13 cellular contexts compared by ENCODE assay signal in genomic region chr5:131355972-131356528, GRCh38.
DNase-seq lines count a peak whose midpoint lies in the region; ATAC-seq and TF ChIP-seq lines count a peak whose summit lies in the region.
"Had no signal": no experiment of that assay in that cellular context is flagged by ENCODE, and none has a peak within 500 bp of the region (broad histone marks: within the 10 kb centered on the region; RNA-seq: fewer than 3 reads in every experiment).

No MANE protein-coding gene starts in this region.

- peak overlapping the region; percentile 21 for H3K4me2 ChIP-seq in OCI-LY3 (ENCODE audit: low read length)

- no peaks in the 10 kb centered on the region for H3K9me3 Mint-ChIP-seq in CD14-positive monocyte

- H3K36me3 Mint-ChIP-seq in CD14-positive monocyte: peaks cover 24 to 29% of the 10 kb centered on the region in 2 donors

- no peak overlapping the region for H3K4me3 Mint-ChIP-seq in CD14-positive monocyte

- H3K36me3 ChIP-seq in OCI-LY3 (replicated peaks; ENCODE audit: low read depth, low read length) (peaks cover 11% of the 10 kb centered on the region), psoas muscle (ENCODE audit: insufficient read depth in 1 of 2, low read depth in 1 of 2) (peaks cover 4 to 12% of the 10 kb centered on the region in 2 donors)

- peaks cover 100% of the 10 kb centered on the region for H3K79me2 ChIP-seq in OCI-LY3 (ENCODE audit: low read length)

- TF ChIP-seq CTCF in CD14-positive monocyte (IDR thresholded peaks at IDR 0.05): no peak
- no peak for TF ChIP-seq CTCF in OCI-LY3 (IDR thresholded peaks at IDR 0.05; ENCODE audit: low read depth, low read length)
- no peak for TF ChIP-seq CTCF in fibroblast of pulmonary artery (IDR thresholded peaks at IDR 0.05; ENCODE audit: low read length, missing control alignments)
- no peak for TF ChIP-seq CTCF in psoas muscle (IDR thresholded peaks at IDR 0.05)
- no peak for TF ChIP-seq CTCF in GM13976 (IDR thresholded peaks at IDR 0.05; ENCODE audit: borderline replicate concordance, control extremely low read depth, extremely low read depth, insufficient read depth, missing control alignments)

- intact Hi-C loops in CD14-positive monocyte (cut with micrococcal nuclease) (no loop called here), psoas muscle (cut with DNase I) (no loop called here)

- H3K4me1 Mint-ChIP-seq in CD14-positive monocyte: peaks cover 32% of the 10 kb centered on the region

- DNase-seq in CD14-positive monocyte (ENCODE audit: low spot score) (no peak), fibroblast of pulmonary artery (ENCODE audit: low read depth) (peak; percentile 41), globus pallidus (ENCODE audit: low spot score) (no peak), psoas muscle (no peak), retina (no peak), GM13976 (ENCODE audit: low spot score) (no peak)
- DNase-seq: activated CD4-positive, CD25-positive, alpha-beta regulatory T cell treated with anti-CD3 and anti-CD28 coated beads, Interleukin-2, amount 50 U/mL, for 72 hours; dorsolateral prefrontal cortex; islet precursor cell; NCI-H524 had no signal

- H3K27me3 Mint-ChIP-seq in CD14-positive monocyte (ENCODE audit: low read depth in 3 of 3): peaks cover 0 to 2% (median 0%) of the 10 kb centered on the region in 3 donors

- in situ Hi-C loops in GM13976 (cut with MboI; ENCODE audit: low sequenced_read_pairs, unreplicated experiment): no loop called here

- peak overlapping the region; percentile 38 to 88 (median 73) for H3K27ac Mint-ChIP-seq in CD14-positive monocyte

- peaks cover 86% of the 10 kb centered on the region for H4K20me1 ChIP-seq in OCI-LY3 (ENCODE audit: insufficient read depth, low read length)

- WGBS in psoas muscle, 3 donors: 44 to 59% (median 55%) methylated on average over 1 of the region's 1 CpG

- H3K9me3 ChIP-seq in OCI-LY3 (ENCODE audit: insufficient read depth, low read length) (no peaks in the 10 kb centered on the region), psoas muscle (no peaks in the 10 kb centered on the region)

- no peak overlapping the region; the same call in 1 of the 2 replicates for H3K9ac ChIP-seq in OCI-LY3 (ENCODE audit: low read length)

- peak; percentile 34 for ATAC-seq in GM21367 (IDR thresholded peaks at IDR 0.05; ENCODE audit: unreplicated experiment)
- ATAC-seq in psoas muscle: no peak

- H3K4me1 ChIP-seq in OCI-LY3 (ENCODE audit: low read length) (peaks cover 40% of the 10 kb centered on the region), psoas muscle (peaks cover 2% of the 10 kb centered on the region)

- no peak overlapping the region for H2AFZ ChIP-seq in OCI-LY3 (ENCODE audit: low read depth, low read length)

- H3K27me3 ChIP-seq in OCI-LY3 (ENCODE audit: low read depth, low read length) (no peaks in the 10 kb centered on the region), psoas muscle (ENCODE audit: insufficient read depth in 3 of 3, low read length in 2 of 3) (no peaks in the 10 kb centered on the region)
- H3K27me3 ChIP-seq: dorsolateral prefrontal cortex had no signal

- H3K4me3 ChIP-seq in OCI-LY3 (ENCODE audit: low read length) (0 out of 2 replicates have a peak overlapping the region, but pooled peaks have one; percentile 5), fibroblast of pulmonary artery (replicated peaks; ENCODE audit: low read depth, low read length) (no peak overlapping the region), psoas muscle (no peak overlapping the region)
- H3K4me3 ChIP-seq: dorsolateral prefrontal cortex, skin epidermis had no signal

- peak overlapping the region; percentile 85 for H3K27ac ChIP-seq in OCI-LY3 (ENCODE audit: low read length)
- H3K27ac ChIP-seq in psoas muscle: no peak overlapping the region
